Comparison of ENCODE assay signal across 29 cellular contexts in the genomic region with DNA sequence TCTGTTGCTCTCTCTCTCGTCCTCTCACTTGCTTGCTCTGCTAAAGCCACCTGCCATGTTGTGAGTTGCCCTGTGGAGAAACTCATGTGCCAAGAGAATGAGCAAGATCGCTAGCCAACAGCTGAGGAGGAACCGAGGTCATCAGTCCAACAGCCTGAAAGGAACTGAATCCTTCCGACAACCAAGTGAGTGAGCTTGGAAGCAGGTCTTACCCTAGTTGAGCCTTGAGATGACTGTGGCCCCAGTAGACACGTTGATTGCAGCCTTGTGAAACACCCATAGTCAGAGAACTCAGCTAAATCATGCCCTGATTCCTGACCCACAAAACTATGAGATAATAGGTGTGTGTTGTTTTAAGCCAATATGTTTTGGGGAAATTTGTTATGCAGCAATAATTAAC.
"Had no signal": no experiment of that assay in that cellular context is flagged by ENCODE, and none has a peak within 500 bp of the region (broad histone marks: within the 10 kb centered on the region; RNA-seq: fewer than 3 reads in every experiment).

No MANE protein-coding gene starts in this region.

- H3K27ac ChIP-seq: ascending aorta, body of pancreas had no signal

- DNase-seq: activated B cell treated with CpG ODN at 0.5 μM for 24 hours; activated CD4-positive, alpha-beta memory T cell treated with anti-CD3 and anti-CD28 coated beads for 36 hours; activated CD4-positive, alpha-beta T cell treated with anti-CD3 and anti-CD28 coated beads for 1 hour; activated CD4-positive, alpha-beta T cell treated with anti-CD3 and anti-CD28 coated beads, Interleukin-2, amount 10 ng/mL, durations not matched to agents 24 days and 14 days; activated CD8-positive, alpha-beta memory T cell treated with anti-CD3 and anti-CD28 coated beads for 24 hours; activated effector memory CD4-positive, alpha-beta T cell treated with anti-CD3 and anti-CD28 coated beads, Interleukin-2, amount 50 U/mL, for 16 hours; activated naive CD4-positive, alpha-beta T cell treated with Interleukin-2 at 50 U/mL for 16 hours; activated naive CD8-positive, alpha-beta T cell treated with anti-CD3 and anti-CD28 coated beads, Interleukin-2, amount 50 U/mL, for 24 hours; activated T-cell treated with anti-CD3 and anti-CD28 coated beads, Interleukin-2, amount 50 U/mL, for 4 hours; amniotic stem cell; body of pancreas; central memory CD4-positive, alpha-beta T cell; Kasumi-1; KBM-7; NCI-H1105; NCI-H1436; NCI-H1694 treated with DMSO at 0.1 percent for 48 hours; NCI-H2081; NCI-H446 treated with DMSO at 0.1 percent for 48 hours; NCI-H526; NCI-H774; NK-92 treated with Interleukin-12 subunit alpha and Interleukin-12 subunit beta, amount 100 ng/mL, for 24 hours; OCI-M1; SHP77 treated with DMSO at 0.1 percent for 48 hours; T-helper 17 cell; T-helper 9 cell had no signal

- ATAC-seq: activated naive CD4-positive, alpha-beta T cell treated with anti-CD3 and anti-CD28 coated beads, Interleukin-2, amount 50 U/mL, for 72 hours; activated naive CD8-positive, alpha-beta T cell treated with anti-CD3 and anti-CD28 coated beads, Interleukin-2, amount 50 U/mL, for 24 hours; activated T-cell treated with anti-CD3 and anti-CD28 coated beads, Interleukin-2, amount 50 U/mL, for 4 hours; body of pancreas; Panc1; T-helper 17 cell had no signal

- H3K4me1 ChIP-seq: ascending aorta, body of pancreas had no signal

- H3K4me3 ChIP-seq: ascending aorta, body of pancreas had no signal

- H3K27me3 ChIP-seq: ascending aorta, body of pancreas had no signal

- H3K36me3 ChIP-seq: ascending aorta had no signal
